In the genomic region with DNA sequence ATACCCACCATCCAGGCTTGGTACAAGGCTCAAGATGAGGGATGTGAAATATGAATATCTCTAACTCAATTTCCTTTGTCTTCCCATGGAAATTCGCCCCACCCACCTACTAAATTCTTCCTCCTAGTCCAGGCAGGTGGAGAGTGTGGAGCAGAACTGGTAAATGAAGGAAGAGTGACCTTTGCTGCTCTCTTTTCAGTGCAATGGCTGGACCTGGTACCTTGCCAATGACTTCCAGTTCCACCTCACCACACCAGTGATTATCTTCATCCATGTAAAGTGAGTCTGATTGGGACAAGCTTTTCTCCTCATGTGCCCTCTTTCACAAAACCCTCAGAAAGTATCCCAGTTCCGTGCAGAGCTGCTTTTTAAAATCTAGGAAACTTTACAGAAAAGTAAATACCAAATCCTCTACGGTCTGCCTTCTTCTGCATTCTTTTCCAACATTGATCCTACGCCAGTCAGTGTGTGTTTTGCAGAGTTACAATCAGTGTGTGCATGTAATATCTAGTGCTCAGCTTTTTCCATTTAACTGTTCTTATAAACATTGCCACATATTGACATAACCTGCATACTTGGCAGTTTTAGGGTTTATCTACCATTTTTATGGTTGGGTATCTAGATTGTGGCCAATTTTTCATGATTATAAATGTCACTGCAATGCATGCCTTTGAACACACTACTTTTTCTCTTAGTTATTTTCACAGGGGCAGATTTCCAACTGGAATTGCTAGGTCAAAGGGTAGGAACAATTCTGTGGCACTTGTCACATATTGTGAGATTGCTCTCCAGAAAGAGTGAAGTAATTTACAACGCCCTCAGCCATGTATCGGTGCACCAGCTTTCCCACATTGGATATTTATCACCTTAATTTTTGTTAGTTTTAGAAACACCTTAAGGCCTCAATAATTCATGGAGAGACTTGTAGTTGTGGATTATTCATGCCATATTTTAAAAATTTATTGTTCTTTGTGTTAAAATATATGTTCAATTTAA, we compare ENCODE assay signal across 19 cellular contexts.
DNase-seq lines count a peak whose midpoint lies in the region; ATAC-seq, FAIRE-seq and TF ChIP-seq lines count a peak whose summit lies in the region.
"Had no signal": no experiment of that assay in that cellular context is flagged by ENCODE, and none has a peak within 500 bp of the region (broad histone marks: within the 10 kb centered on the region; RNA-seq: fewer than 3 reads in every experiment).

No MANE protein-coding gene starts in this region.

- peak; percentile 34 to 76 (median 66) for ATAC-seq in pancreas
- ATAC-seq in GM21737 (IDR thresholded peaks at IDR 0.05; ENCODE audit: unreplicated experiment): no peak
- ATAC-seq: effector memory CD8-positive, alpha-beta T cell; foreskin keratinocyte; stimulated activated effector memory CD8-positive, alpha-beta T cell treated with anti-CD3 and anti-CD28 coated beads, Interleukin-12 subunit alpha, Interleukin-12 subunit beta, amount 100 ng/mL, for 72 hours had no signal

- H3K27me3 ChIP-seq in pancreas: no peaks in the 10 kb centered on the region
- H3K27me3 ChIP-seq: neural progenitor cell had no signal

- H3K36me3 ChIP-seq in pancreas: no peaks in the 10 kb centered on the region
- H3K36me3 ChIP-seq: neural progenitor cell had no signal

- intact Hi-C loops in pancreas (cut with DNase I): loop anchor here in 1 of 3 donors (5.0 kb wide), 1 partner anchor 271 kb away; no protein-coding TSS in a partner anchor

- H3K27ac Mint-ChIP-seq in HFFc6: no peak overlapping the region
- H3K27ac Mint-ChIP-seq: effector memory CD8-positive, alpha-beta T cell; memory B cell; neural progenitor cell; stimulated activated effector memory CD8-positive, alpha-beta T cell treated with anti-CD3 and anti-CD28 coated beads, Interleukin-12 subunit alpha, Interleukin-12 subunit beta, amount 100 ng/mL, for 72 hours; T-helper 2 cell treated with Interferon-gamma antibody and Interleukin-4, amounts not matched to agents 5 μg/mL and 100 μg/mL, for 36 hours had no signal

- H3K4me1 ChIP-seq in pancreas: peaks cover 3 to 8% (median 5%) of the 10 kb centered on the region in 3 donors
- H3K4me1 ChIP-seq: foreskin keratinocyte had no signal

- H3K27ac ChIP-seq in pancreas: peak overlapping the region in 3 of 4 donors; percentile 8 to 32 (median 28)
- H3K27ac ChIP-seq: foreskin keratinocyte, neural progenitor cell had no signal

- 24% methylated on average over 6 of the region's 6 CpGs for WGBS in pancreas, 2 donors

- no peak for FAIRE-seq in pancreas (lab: Jason Lieb, UNC)
- FAIRE-seq: urothelium cell line had no signal

- H3K36me3 Mint-ChIP-seq in HFFc6 (ENCODE audit: low read depth): no peaks in the 10 kb centered on the region
- H3K36me3 Mint-ChIP-seq: memory B cell; neural progenitor cell; stimulated activated effector memory CD8-positive, alpha-beta T cell treated with anti-CD3 and anti-CD28 coated beads, Interleukin-12 subunit alpha, Interleukin-12 subunit beta, amount 100 ng/mL, for 72 hours had no signal

- no peaks in the 10 kb centered on the region for H3K9me3 ChIP-seq in pancreas

- TF ChIP-seq CTCF in AG09309 (IDR thresholded peaks at IDR 0.05; ENCODE audit: control insufficient read depth, insufficient read depth, low read depth, low read length, missing control alignments) (no peak), HFFc6 (IDR thresholded peaks at IDR 0.05) (no peak), pancreas (IDR thresholded peaks at IDR 0.05) (no peak)

- DNase-seq in AG09309 (ENCODE audit: low read depth) (peak; percentile 92), HFFc6 (peak; percentile 9), dedifferentiated amniotic fluid mesenchymal stem cell (ENCODE audit: extremely low spot score) (peak; percentile 71), pancreas (peak in 1 of 6 donors; percentile 40), GM19238 (ENCODE audit: insufficient read length, low spot score) (no peak), C1 segment of cervical spinal cord (lab: John Stamatoyannopoulos, UW) (no peak)
- no peak for DNase-seq in activated naive CD4-positive, alpha-beta T cell (lab: John Stamatoyannopoulos, UW)
- DNase-seq: AML-193; effector memory CD8-positive, alpha-beta T cell; foreskin keratinocyte; NCI-H1694; NCI-H446; SHP77 treated with DMSO at 0.1 percent for 48 hours had no signal

- H3K9me3 Mint-ChIP-seq in HFFc6: no peaks in the 10 kb centered on the region
- H3K9me3 Mint-ChIP-seq: effector memory CD8-positive, alpha-beta T cell; memory B cell; neural progenitor cell; stimulated activated effector memory CD8-positive, alpha-beta T cell treated with anti-CD3 and anti-CD28 coated beads, Interleukin-12 subunit alpha, Interleukin-12 subunit beta, amount 100 ng/mL, for 72 hours; T-helper 2 cell treated with Interferon-gamma antibody and Interleukin-4, amounts not matched to agents 5 μg/mL and 100 μg/mL, for 36 hours had no signal

- H3K4me1 Mint-ChIP-seq in HFFc6 (ENCODE audit: low read depth): peaks cover 33% of the 10 kb centered on the region
- H3K4me1 Mint-ChIP-seq: stimulated activated effector memory CD8-positive, alpha-beta T cell treated with anti-CD3 and anti-CD28 coated beads, Interleukin-12 subunit alpha, Interleukin-12 subunit beta, amount 100 ng/mL, for 72 hours had no signal

- H3K4me3 ChIP-seq in AG09309 (ENCODE audit: control insufficient read depth, low read depth, low read length): no peak overlapping the region
- H3K4me3 ChIP-seq in pancreas: no peak overlapping the region
- H3K4me3 ChIP-seq: neural progenitor cell had no signal

- H3K27me3 Mint-ChIP-seq in HFFc6 (ENCODE audit: insufficient read depth): peaks cover 3% of the 10 kb centered on the region
- H3K27me3 Mint-ChIP-seq: memory B cell had no signal

- H3K4me3 Mint-ChIP-seq in HFFc6: peak overlapping the region; percentile 4
- H3K4me3 Mint-ChIP-seq: effector memory CD8-positive, alpha-beta T cell; memory B cell; neural progenitor cell; stimulated activated effector memory CD8-positive, alpha-beta T cell treated with anti-CD3 and anti-CD28 coated beads, Interleukin-12 subunit alpha, Interleukin-12 subunit beta, amount 100 ng/mL, for 72 hours; T-helper 2 cell treated with Interferon-gamma antibody and Interleukin-4, amounts not matched to agents 5 μg/mL and 100 μg/mL, for 36 hours had no signal

Comparison
In these comparisons a context has a peak if more than half of its experiments do, and no peak if none do; other contexts are left out.
1. DNase-seq: peak in AG09309 (single experiment), HFFc6 (single experiment) and dedifferentiated amniotic fluid mesenchymal stem cell (single experiment); none in GM19238 (single experiment), activated naive CD4-positive, alpha-beta T cell (0 of 4) and C1 segment of cervical spinal cord (0 of 14).